Comparison of ENCODE assay signal across 18 cellular contexts in genomic region chr13:43195551-43195950, GRCh38.
DNase-seq lines count a peak whose midpoint lies in the region; ATAC-seq and TF ChIP-seq lines count a peak whose summit lies in the region.
"Had no signal": no experiment of that assay in that cellular context is flagged by ENCODE, and none has a peak within 500 bp of the region (broad histone marks: within the 10 kb centered on the region; RNA-seq: fewer than 3 reads in every experiment).

No MANE protein-coding gene starts in this region.

- no peak overlapping the region for H2AFZ ChIP-seq in OCI-LY1 (ENCODE audit: low read length)

- no peaks in the 10 kb centered on the region for H3K9me3 ChIP-seq in OCI-LY1 (ENCODE audit: low read length)
- H3K9me3 ChIP-seq: BLaER1, heart right ventricle, stomach had no signal

- no peaks in the 10 kb centered on the region for H3F3A ChIP-seq in OCI-LY1 (ENCODE audit: insufficient read depth, low read length)

- DNase-seq in ELR (ENCODE audit: low read depth) = peak; percentile 9
- DNase-seq in epithelial cell of proximal tubule (ENCODE audit: low read depth) = no peak
- no peak for DNase-seq in RPMI8226
- DNase-seq in stimulated activated CD4-positive, alpha-beta T cell treated with anti-CD3 and anti-CD28 coated beads, Interleukin-2, amount 100 ng/mL, for 24 hours = no peak
- DNase-seq: activated effector memory CD4-positive, alpha-beta T cell treated with Interleukin-2 at 50 U/mL for 16 hours; cortex of kidney; DND-41; NCI-H2227 treated with DMSO at 0.1 percent for 48 hours; stomach; T-cell had no signal

- H3K4me1 ChIP-seq in OCI-LY1 (ENCODE audit: insufficient read depth, low read length, severe bottlenecking) = no peaks in the 10 kb centered on the region
- H3K4me1 ChIP-seq: BLaER1 had no signal

- no peak overlapping the region for H3K4me2 ChIP-seq in OCI-LY1 (ENCODE audit: low read length)
- H3K4me2 ChIP-seq: BLaER1 had no signal

- no peak for ATAC-seq in GM19351 (IDR thresholded peaks at IDR 0.05; ENCODE audit: unreplicated experiment)
- ATAC-seq in GM21717 (IDR thresholded peaks at IDR 0.05; ENCODE audit: unreplicated experiment) = no peak
- ATAC-seq: esophagus mucosa, T-cell had no signal

- H3K27me3 ChIP-seq in OCI-LY1 (ENCODE audit: insufficient read depth, low read length) = no peaks in the 10 kb centered on the region
- H3K27me3 ChIP-seq: BLaER1, heart right ventricle, stomach had no signal

- H3K4me3 ChIP-seq in GM12875 (ENCODE audit: low read depth, low read length) (no peak overlapping the region), OCI-LY1 (ENCODE audit: low read depth, low read length, poor library complexity, severe bottlenecking) (no peak overlapping the region), epithelial cell of proximal tubule (ENCODE audit: low read depth, low read length) (no peak overlapping the region)
- H3K4me3 ChIP-seq: BLaER1, stomach had no signal

- H3K9ac ChIP-seq in OCI-LY1 (ENCODE audit: low read length) = no peak overlapping the region
- H3K9ac ChIP-seq: BLaER1 had no signal

- no peaks in the 10 kb centered on the region for H3K79me2 ChIP-seq in OCI-LY1 (ENCODE audit: insufficient read depth, low read length)

- TF ChIP-seq CTCF in GM12875 (IDR thresholded peaks at IDR 0.05; ENCODE audit: borderline replicate concordance, insufficient read depth, low read depth, low read length) = peak; percentile 24; the same call in 1 of the 2 replicates
- peak; percentile 52 for TF ChIP-seq CTCF in OCI-LY1 (IDR thresholded peaks at IDR 0.05; ENCODE audit: low read length)
- peak; percentile 37 for TF ChIP-seq CTCF in epithelial cell of proximal tubule (conservative IDR thresholded peaks at IDR 0.05; ENCODE audit: low read depth, low read length)

- no peak overlapping the region for H3K27ac ChIP-seq in OCI-LY1 (ENCODE audit: low read depth, low read length, poor library complexity, severe bottlenecking)
- H3K27ac ChIP-seq: BLaER1, stomach, WERI-Rb-1 had no signal

- no peaks in the 10 kb centered on the region for H3K9me2 ChIP-seq in OCI-LY1 (ENCODE audit: low read depth, low read length)

- no peaks in the 10 kb centered on the region for H4K20me1 ChIP-seq in OCI-LY1 (ENCODE audit: insufficient read depth, low read length)
- H4K20me1 ChIP-seq: BLaER1 had no signal

- no peaks in the 10 kb centered on the region for H3K36me3 ChIP-seq in OCI-LY1 (ENCODE audit: insufficient read depth, low read length)
- H3K36me3 ChIP-seq: BLaER1, heart right ventricle, stomach, WERI-Rb-1 had no signal
